Comparison of ENCODE assay signal across 1 cellular context in the genomic region with DNA sequence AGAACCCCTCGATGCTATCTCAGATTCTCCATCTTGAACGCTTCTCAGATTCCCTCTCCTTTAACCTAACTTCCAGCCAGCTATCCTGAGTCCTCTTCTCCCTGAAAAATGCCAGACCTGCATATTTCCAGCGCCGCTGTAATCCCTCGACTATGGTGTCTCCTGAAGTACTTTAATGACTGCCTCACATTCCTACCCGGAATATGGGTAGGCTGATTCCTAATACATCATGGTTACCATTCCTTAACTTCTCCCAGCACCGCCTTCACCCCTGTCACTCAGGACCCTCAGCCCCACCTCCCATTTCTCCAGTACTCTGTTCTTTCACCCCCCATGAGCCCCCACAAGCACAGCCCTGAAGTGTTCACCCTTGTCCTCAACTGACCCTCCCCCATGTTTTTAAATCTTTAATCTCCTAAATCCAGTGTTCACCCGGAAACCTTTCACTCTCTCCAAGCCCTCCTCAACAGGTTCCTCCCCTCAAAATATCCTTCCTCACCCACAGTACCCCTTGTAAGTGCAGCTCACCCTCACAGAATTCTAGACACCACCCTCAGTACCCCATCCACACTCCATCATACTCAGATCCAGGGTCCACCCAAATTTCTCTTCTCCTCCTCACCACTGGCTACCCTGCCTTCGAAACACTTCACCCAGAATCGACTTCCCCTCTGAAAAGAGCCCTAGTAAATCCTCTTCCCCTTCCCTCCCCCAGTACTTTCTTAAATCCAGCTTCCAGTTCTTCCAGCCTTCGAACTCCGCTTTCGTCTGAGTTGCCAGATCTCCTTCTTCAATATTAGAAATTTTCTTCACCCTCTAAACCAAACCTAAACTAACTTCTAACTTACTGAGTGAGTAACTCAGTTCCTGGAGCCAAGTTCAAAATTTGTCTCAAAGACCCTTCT.
TF ChIP-seq lines count a peak whose summit lies in the region.

No MANE protein-coding gene starts in this region.

TF ChIP-seq in HepG2, 621 proteins besides CTCF, POLR2A, EP300 and RAD21:
- TF ChIP-seq, protein P1, sequence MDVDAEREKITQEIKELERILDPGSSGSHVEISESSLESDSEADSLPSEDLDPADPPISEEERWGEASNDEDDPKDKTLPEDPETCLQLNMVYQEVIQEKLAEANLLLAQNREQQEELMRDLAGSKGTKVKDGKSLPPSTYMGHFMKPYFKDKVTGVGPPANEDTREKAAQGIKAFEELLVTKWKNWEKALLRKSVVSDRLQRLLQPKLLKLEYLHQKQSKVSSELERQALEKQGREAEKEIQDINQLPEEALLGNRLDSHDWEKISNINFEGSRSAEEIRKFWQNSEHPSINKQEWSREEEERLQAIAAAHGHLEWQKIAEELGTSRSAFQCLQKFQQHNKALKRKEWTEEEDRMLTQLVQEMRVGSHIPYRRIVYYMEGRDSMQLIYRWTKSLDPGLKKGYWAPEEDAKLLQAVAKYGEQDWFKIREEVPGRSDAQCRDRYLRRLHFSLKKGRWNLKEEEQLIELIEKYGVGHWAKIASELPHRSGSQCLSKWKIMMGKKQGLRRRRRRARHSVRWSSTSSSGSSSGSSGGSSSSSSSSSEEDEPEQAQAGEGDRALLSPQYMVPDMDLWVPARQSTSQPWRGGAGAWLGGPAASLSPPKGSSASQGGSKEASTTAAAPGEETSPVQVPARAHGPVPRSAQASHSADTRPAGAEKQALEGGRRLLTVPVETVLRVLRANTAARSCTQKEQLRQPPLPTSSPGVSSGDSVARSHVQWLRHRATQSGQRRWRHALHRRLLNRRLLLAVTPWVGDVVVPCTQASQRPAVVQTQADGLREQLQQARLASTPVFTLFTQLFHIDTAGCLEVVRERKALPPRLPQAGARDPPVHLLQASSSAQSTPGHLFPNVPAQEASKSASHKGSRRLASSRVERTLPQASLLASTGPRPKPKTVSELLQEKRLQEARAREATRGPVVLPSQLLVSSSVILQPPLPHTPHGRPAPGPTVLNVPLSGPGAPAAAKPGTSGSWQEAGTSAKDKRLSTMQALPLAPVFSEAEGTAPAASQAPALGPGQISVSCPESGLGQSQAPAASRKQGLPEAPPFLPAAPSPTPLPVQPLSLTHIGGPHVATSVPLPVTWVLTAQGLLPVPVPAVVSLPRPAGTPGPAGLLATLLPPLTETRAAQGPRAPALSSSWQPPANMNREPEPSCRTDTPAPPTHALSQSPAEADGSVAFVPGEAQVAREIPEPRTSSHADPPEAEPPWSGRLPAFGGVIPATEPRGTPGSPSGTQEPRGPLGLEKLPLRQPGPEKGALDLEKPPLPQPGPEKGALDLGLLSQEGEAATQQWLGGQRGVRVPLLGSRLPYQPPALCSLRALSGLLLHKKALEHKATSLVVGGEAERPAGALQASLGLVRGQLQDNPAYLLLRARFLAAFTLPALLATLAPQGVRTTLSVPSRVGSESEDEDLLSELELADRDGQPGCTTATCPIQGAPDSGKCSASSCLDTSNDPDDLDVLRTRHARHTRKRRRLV (CRISPR knock-in tag; IDR thresholded peaks at IDR 0.05): no peak
- TF ChIP-seq MAFK (conservative IDR thresholded peaks at IDR 0.05 in 1 of 2, IDR thresholded peaks at IDR 0.05 in 1 of 2; ENCODE audit: low read length in 2 of 2): peak; percentile 17 to 56; a peak in 2 of 4 replicates
- TF ChIP-seq TMF1 (CRISPR knock-in tag; IDR thresholded peaks at IDR 0.05; ENCODE audit: low read depth): peak; percentile 5; the same call in 1 of the 2 replicates
